Comparison of ENCODE assay signal across 1 cellular context in the genomic region with DNA sequence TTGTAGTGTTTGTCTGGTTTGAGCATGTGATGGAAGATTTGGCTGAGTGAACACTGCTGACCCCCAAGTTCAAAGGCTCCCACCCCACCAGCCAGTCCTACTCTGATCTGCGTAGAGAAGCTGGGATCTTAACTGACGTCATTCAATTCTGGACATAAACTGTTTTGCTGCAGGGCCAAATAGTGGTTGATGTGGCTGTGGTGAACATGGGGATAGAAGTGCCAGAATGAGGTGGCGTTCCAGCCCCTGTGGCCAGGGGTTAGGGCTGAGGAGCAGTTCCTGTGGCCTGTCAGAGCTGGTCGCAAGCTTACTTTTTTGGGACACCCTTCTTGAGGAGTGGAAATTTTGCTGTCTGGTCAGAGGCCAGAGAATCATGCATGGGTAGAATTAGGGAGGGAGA.
TF ChIP-seq lines count a peak whose summit lies in the region.

No MANE protein-coding gene starts in this region.

TF ChIP-seq in WTC11, 78 proteins besides CTCF, POLR2A, EP300 and RAD21 (continued from another document):
- TF ChIP-seq CBFB (CRISPR knock-in tag; IDR thresholded peaks at IDR 0.05; ENCODE audit: low read depth) = no peak
